In genomic region chr2:32945286-32945685, GRCh38 we compare ENCODE assay signal across 17 cellular contexts. TPM values are rescaled to one million over a fixed set of nuclear protein-coding genes. Genes with fewer than 3 reads are reported as not detected.
"Had no signal": no experiment of that assay in that cellular context is flagged by ENCODE, and none has a peak within 500 bp of the region (broad histone marks: within the 10 kb centered on the region; RNA-seq: fewer than 3 reads in every experiment).

No MANE protein-coding gene starts in this region.

- H3K9me3 Mint-ChIP-seq: activated B cell treated with CpG ODN at 0.5 μM for 24 hours; activated CD4-positive, alpha-beta memory T cell treated with anti-CD3 and anti-CD28 coated beads, Interleukin-2, amount 10 ng/mL, durations not matched to agents 7 days and 5 days; activated naive CD4-positive, alpha-beta T cell treated with anti-CD3 and anti-CD28 coated beads for 36 hours; memory B cell; stimulated activated naive CD8-positive, alpha-beta T cell treated with anti-CD3 and anti-CD28 coated beads, Interleukin-15, Interleukin-2, amounts not matched to agents 100 ng/mL and 50 ng/mL, for 24 hours; T-cell had no signal

- H3K4me3 Mint-ChIP-seq: activated CD4-positive, alpha-beta memory T cell treated with anti-CD3 and anti-CD28 coated beads, Interleukin-2, amount 10 ng/mL, durations not matched to agents 7 days and 5 days; activated CD8-positive, alpha-beta memory T cell treated with anti-CD3 and anti-CD28 coated beads, Interleukin-2, amount 10 ng/mL, durations not matched to agents 7 days and 5 days; activated naive CD4-positive, alpha-beta T cell treated with anti-CD3 and anti-CD28 coated beads for 36 hours; memory B cell; stimulated activated naive CD8-positive, alpha-beta T cell treated with anti-CD3 and anti-CD28 coated beads, Interleukin-15, Interleukin-2, amounts not matched to agents 100 ng/mL and 50 ng/mL, for 24 hours had no signal

- DNase-seq: activated B cell treated with CpG ODN at 0.5 μM for 24 hours; activated CD4-positive, alpha-beta memory T cell treated with anti-CD3 and anti-CD28 coated beads, Interleukin-2, amount 10 ng/mL, durations not matched to agents 7 days and 5 days; activated CD4-positive, alpha-beta T cell treated with anti-CD3 and anti-CD28 coated beads for 48 hours; activated CD8-positive, alpha-beta memory T cell treated with anti-CD3 and anti-CD28 coated beads, Interleukin-2, amount 10 ng/mL, durations not matched to agents 7 days and 5 days; activated naive CD4-positive, alpha-beta T cell treated with anti-CD3 and anti-CD28 coated beads for 36 hours; activated T-cell treated with anti-CD3 and anti-CD28 coated beads, Interleukin-2, amount 50 U/mL, for 1 hour; aorta; cerebellar nuclear complex; cortex of kidney; effector CD8-positive, alpha-beta T cell; naive thymus-derived CD4-positive, alpha-beta T cell; nucleus accumbens; stimulated activated CD4-positive, alpha-beta T cell treated with anti-CD3 and anti-CD28 coated beads, Interleukin-2, amount 100 ng/mL, for 24 hours; T-cell; T-helper 9 cell had no signal

- H3K27ac Mint-ChIP-seq: activated B cell treated with CpG ODN at 0.5 μM for 24 hours; activated CD4-positive, alpha-beta memory T cell treated with anti-CD3 and anti-CD28 coated beads, Interleukin-2, amount 10 ng/mL, durations not matched to agents 7 days and 5 days; activated CD8-positive, alpha-beta memory T cell treated with anti-CD3 and anti-CD28 coated beads, Interleukin-2, amount 10 ng/mL, durations not matched to agents 7 days and 5 days; activated naive CD4-positive, alpha-beta T cell treated with anti-CD3 and anti-CD28 coated beads for 36 hours; memory B cell; stimulated activated naive CD8-positive, alpha-beta T cell treated with anti-CD3 and anti-CD28 coated beads, Interleukin-15, Interleukin-2, amounts not matched to agents 100 ng/mL and 50 ng/mL, for 24 hours; T-cell had no signal

- H3K36me3 Mint-ChIP-seq: activated CD8-positive, alpha-beta memory T cell treated with anti-CD3 and anti-CD28 coated beads, Interleukin-2, amount 10 ng/mL, durations not matched to agents 7 days and 5 days; memory B cell; T-cell had no signal

RNA-seq across cellular contexts. Expression of gene LTBP1, which starts 1.5 kb away (rescaled TPM):
- polyA plus RNA-seq: naive thymus-derived CD4-positive, alpha-beta T cell had no signal
